16 cellular contexts compared by ENCODE assay signal in genomic region chr1:222347627-222348026, GRCh38.
"Had no signal": no experiment of that assay in that cellular context is flagged by ENCODE, and none has a peak within 500 bp of the region (broad histone marks: within the 10 kb centered on the region; RNA-seq: fewer than 3 reads in every experiment).

No MANE protein-coding gene starts in this region.

- H3K36me3 ChIP-seq: ascending aorta, breast epithelium, neural progenitor cell, ovary, suprapubic skin, WERI-Rb-1 had no signal

- H3K9me3 ChIP-seq: ascending aorta, breast epithelium, ovary, suprapubic skin had no signal

- H3K4me1 ChIP-seq: ascending aorta, breast epithelium, neural progenitor cell, suprapubic skin had no signal

- DNase-seq: activated CD4-positive, alpha-beta memory T cell treated with anti-CD3 and anti-CD28 coated beads for 36 hours; activated CD4-positive, alpha-beta T cell treated with anti-CD3 and anti-CD28 coated beads for 36 hours; activated CD8-positive, alpha-beta memory T cell treated with anti-CD3 and anti-CD28 coated beads, Interleukin-2, amount 10 ng/mL, durations not matched to agents 7 days and 5 days; activated naive CD4-positive, alpha-beta T cell treated with anti-CD3 and anti-CD28 coated beads for 36 hours; activated T-cell treated with anti-CD3 and anti-CD28 coated beads, Interleukin-2, amount 50 U/mL, for 1 hour; hippocampal formation; mammary epithelial cell; ovary; trophoblast cell; WERI-Rb-1 had no signal

- H3K27ac ChIP-seq: ascending aorta, breast epithelium, neural progenitor cell, ovary, suprapubic skin, WERI-Rb-1 had no signal

- H3K4me3 ChIP-seq: ascending aorta, breast epithelium, neural progenitor cell, ovary, suprapubic skin had no signal

- H3K27me3 ChIP-seq: ascending aorta, breast epithelium, neural progenitor cell, ovary, suprapubic skin had no signal

- ATAC-seq: activated CD4-positive, alpha-beta T cell treated with anti-CD3 and anti-CD28 coated beads for 36 hours; activated CD8-positive, alpha-beta memory T cell treated with anti-CD3 and anti-CD28 coated beads, Interleukin-2, amount 10 ng/mL, durations not matched to agents 7 days and 5 days; left lobe of liver; sciatic nerve had no signal
